In the genomic region with DNA sequence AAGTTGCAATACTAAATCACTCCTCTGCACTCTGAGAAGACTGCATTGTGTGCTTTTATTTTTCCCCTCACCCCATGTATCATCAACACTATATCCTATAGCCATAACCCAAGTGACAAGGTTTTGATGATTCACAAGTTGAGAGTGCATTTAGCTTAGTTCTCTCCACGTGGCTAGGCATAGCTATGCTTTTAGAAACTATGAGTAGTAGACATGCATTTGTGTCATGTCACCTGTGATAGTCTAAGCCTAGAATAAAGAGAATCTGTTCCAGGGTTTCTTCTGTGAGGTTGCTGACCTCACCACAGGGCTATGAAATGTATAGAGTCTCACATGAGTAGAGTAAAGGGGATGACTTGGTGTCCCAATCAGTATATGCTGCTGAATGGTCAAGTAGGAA, we compare ENCODE assay signal across 19 cellular contexts.
"Had no signal": no experiment of that assay in that cellular context is flagged by ENCODE, and none has a peak within 500 bp of the region (broad histone marks: within the 10 kb centered on the region; RNA-seq: fewer than 3 reads in every experiment).

No MANE protein-coding gene starts in this region.

- H3K4me3 Mint-ChIP-seq: naive thymus-derived CD4-positive, alpha-beta T cell; nephron progenitor cell; stimulated activated naive B cell treated with anti-CD40 and anti-IgM and Interleukin-4, amounts not matched to agents 10 μg/mL and 1 μg/mL and 100 μg/mL, for 72 hours; stimulated activated naive CD8-positive, alpha-beta T cell treated with anti-CD3 and anti-CD28 coated beads, Interleukin-15, amount 100 ng/mL, for 72 hours had no signal

- H3K27ac ChIP-seq: colonic mucosa, heart left ventricle, parathyroid adenoma, prostate gland, right lobe of liver, spleen, testis, tibial nerve, upper lobe of right lung had no signal

- ATAC-seq: heart left ventricle; naive thymus-derived CD4-positive, alpha-beta T cell; right lobe of liver; stimulated activated naive B cell treated with anti-CD40 and anti-IgM and Interleukin-4, amounts not matched to agents 10 μg/mL and 1 μg/mL and 100 μg/mL, for 72 hours; stimulated activated naive CD8-positive, alpha-beta T cell treated with anti-CD3 and anti-CD28 coated beads, Interleukin-15, amount 100 ng/mL, for 72 hours; upper lobe of right lung had no signal

- H3K9me3 ChIP-seq: colonic mucosa, heart left ventricle, prostate gland, right lobe of liver, spleen, testis, tibial nerve, upper lobe of right lung had no signal

- H3K36me3 Mint-ChIP-seq: naive thymus-derived CD4-positive, alpha-beta T cell; stimulated activated naive B cell treated with anti-CD40 and anti-IgM and Interleukin-4, amounts not matched to agents 10 μg/mL and 1 μg/mL and 100 μg/mL, for 72 hours had no signal

- H3K27me3 ChIP-seq: colonic mucosa, heart left ventricle, right lobe of liver, spleen, testis, tibial nerve, upper lobe of right lung had no signal

- H3K9ac ChIP-seq: parathyroid adenoma had no signal

- H3K79me2 ChIP-seq: parathyroid adenoma had no signal

- H3K27me3 Mint-ChIP-seq: naive thymus-derived CD4-positive, alpha-beta T cell; stimulated activated naive B cell treated with anti-CD40 and anti-IgM and Interleukin-4, amounts not matched to agents 10 μg/mL and 1 μg/mL and 100 μg/mL, for 72 hours; stimulated activated naive CD8-positive, alpha-beta T cell treated with anti-CD3 and anti-CD28 coated beads, Interleukin-15, amount 100 ng/mL, for 72 hours had no signal

- H3K27ac Mint-ChIP-seq: naive thymus-derived CD4-positive, alpha-beta T cell; nephron progenitor cell; stimulated activated naive B cell treated with anti-CD40 and anti-IgM and Interleukin-4, amounts not matched to agents 10 μg/mL and 1 μg/mL and 100 μg/mL, for 72 hours; stimulated activated naive CD8-positive, alpha-beta T cell treated with anti-CD3 and anti-CD28 coated beads, Interleukin-15, amount 100 ng/mL, for 72 hours had no signal

- DNase-seq: colonic mucosa; dermis blood vessel endothelial cell; erythroblast; heart left ventricle; hippocampal formation; naive thymus-derived CD4-positive, alpha-beta T cell; nephron progenitor cell; right lobe of liver; spleen; stimulated activated CD4-positive, alpha-beta T cell treated with anti-CD3 and anti-CD28 coated beads, Interleukin-15, amount 100 ng/mL, for 24 hours; stimulated activated CD4-positive, alpha-beta T cell treated with anti-CD3 and anti-CD28 coated beads, Interleukin-1b, Interleukin-23, amount 100 ng/mL, for 48 hours; stimulated activated CD4-positive, alpha-beta T cell treated with anti-CD3 and anti-CD28 coated beads, Interleukin-4, amount 100 ng/mL, for 4 hours; stimulated activated naive B cell treated with anti-CD40 and anti-IgM and Interleukin-4, amounts not matched to agents 10 μg/mL and 1 μg/mL and 100 μg/mL, for 72 hours; stimulated activated naive CD8-positive, alpha-beta T cell treated with anti-CD3 and anti-CD28 coated beads, Interleukin-15, amount 100 ng/mL, for 72 hours; testis; upper lobe of right lung had no signal

- H3K4me1 Mint-ChIP-seq: naive thymus-derived CD4-positive, alpha-beta T cell; nephron progenitor cell; stimulated activated naive B cell treated with anti-CD40 and anti-IgM and Interleukin-4, amounts not matched to agents 10 μg/mL and 1 μg/mL and 100 μg/mL, for 72 hours; stimulated activated naive CD8-positive, alpha-beta T cell treated with anti-CD3 and anti-CD28 coated beads, Interleukin-15, amount 100 ng/mL, for 72 hours had no signal

- H3K4me1 ChIP-seq: colonic mucosa, heart left ventricle, parathyroid adenoma, prostate gland, right lobe of liver, spleen, testis, tibial nerve, upper lobe of right lung had no signal

- H3K9me3 Mint-ChIP-seq: nephron progenitor cell; stimulated activated naive B cell treated with anti-CD40 and anti-IgM and Interleukin-4, amounts not matched to agents 10 μg/mL and 1 μg/mL and 100 μg/mL, for 72 hours had no signal

- H3K4me3 ChIP-seq: colonic mucosa, heart left ventricle, prostate gland, right lobe of liver, spleen, testis, tibial nerve, upper lobe of right lung had no signal

- H3K36me3 ChIP-seq: colonic mucosa, heart left ventricle, prostate gland, right lobe of liver, spleen, tibial nerve, upper lobe of right lung had no signal

- H2AFZ ChIP-seq: parathyroid adenoma had no signal
